In genomic region chr10:12068467-12069269, GRCh38 we compare ENCODE assay signal across 8 cellular contexts.
DNase-seq lines count a peak whose midpoint lies in the region; ATAC-seq lines count a peak whose summit lies in the region.

Gene DHTKD1, plus strand, starts transcription at chr10:12068954. Its CDS starts 80 bp downstream, at chr10:12069034.

- DNase-seq in AG20443 (ENCODE audit: low spot score) (peak; percentile 100), NCI-H446 (lab: John Stamatoyannopoulos, UW) (peak; percentile 89 to 98), cerebellar cortex (ENCODE audit: low spot score) (peak; percentile 99), islet precursor cell (peak; percentile 100)
- peak; percentile 98 for DNase-seq in activated CD4-positive, CD25-positive, alpha-beta regulatory T cell treated with anti-CD3 and anti-CD28 coated beads, Interleukin-2, amount 50 U/mL, for 16 hours (ENCODE audit: low read depth, low spot score)
- peak; percentile 98 to 99 (median 99) for DNase-seq in stimulated activated CD4-positive, alpha-beta T cell treated with anti-CD3 and anti-CD28 coated beads, Interleukin-12 subunit alpha, Interleukin-12 subunit beta, amount 100 ng/mL, for 48 hours (ENCODE audit: low read depth in 2 of 3, low spot score in 1 of 3)

- ATAC-seq in GM19025 (IDR thresholded peaks at IDR 0.05; ENCODE audit: low read depth, unreplicated experiment): peak; percentile 98
- ATAC-seq in HG03342 (IDR thresholded peaks at IDR 0.05; ENCODE audit: unreplicated experiment): peak; percentile 96

Comparison
In these comparisons a context has a peak if more than half of its experiments do, and no peak if none do; other contexts are left out.
1. Peak in every context shown above with its lines: DNase-seq and ATAC-seq.